In the genomic region with DNA sequence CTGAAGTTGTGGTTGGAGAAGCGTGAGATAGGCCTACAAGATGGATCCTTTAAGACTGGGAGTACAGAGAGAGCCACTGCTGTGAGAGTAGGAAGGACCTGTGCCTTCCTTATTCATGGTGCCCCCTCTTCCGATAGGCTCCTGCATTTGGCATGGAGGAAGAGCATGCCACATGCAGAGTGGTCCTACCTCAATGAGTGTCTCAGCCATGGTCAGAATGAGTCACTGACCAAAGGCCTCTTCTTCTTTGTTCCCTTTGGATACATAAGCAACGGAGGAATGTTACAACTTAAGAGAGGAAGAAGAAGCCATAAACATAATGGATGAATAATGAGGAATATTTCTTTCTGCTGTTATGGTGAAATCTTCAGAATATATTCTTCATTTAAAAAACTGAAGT, we compare ENCODE assay signal across 16 cellular contexts.
A peak's percentile ranks its signal among the peaks of the same experiment; 100 is the strongest.
DNase-seq lines count a peak whose midpoint lies in the region; TF ChIP-seq lines count a peak whose summit lies in the region.
"Had no signal": no experiment of that assay in that cellular context is flagged by ENCODE, and none has a peak within 500 bp of the region (broad histone marks: within the 10 kb centered on the region; RNA-seq: fewer than 3 reads in every experiment).

No MANE protein-coding gene starts in this region.

- DNase-seq in AG10803 (ENCODE audit: low read depth), result peak; percentile 6
- peak; percentile 48 for DNase-seq in T1000 (lab: John Stamatoyannopoulos, UW)
- peak; percentile 85 for DNase-seq in astrocyte of the spinal cord (ENCODE audit: low read depth, low spot score)
- peak; percentile 31 for DNase-seq in non-pigmented ciliary epithelial cell (ENCODE audit: low read depth)
- DNase-seq in NCI-H774 (lab: John Stamatoyannopoulos, UW), result no peak
- no peak for DNase-seq in epidermal melanocyte (ENCODE audit: insufficient read length, low spot score)
- DNase-seq in NCI-H2171 (lab: John Stamatoyannopoulos, UW), result no peak
- DNase-seq: CD4-positive, CD25-positive, alpha-beta regulatory T cell; NCI-H1048; NCI-H1417; NCI-H1694; NCI-H2029 treated with DMSO at 0.1 percent for 48 hours; NCI-H2227 treated with DMSO at 0.1 percent for 48 hours; NCI-H526 treated with DMSO at 0.1 percent for 48 hours; Peyer's patch had no signal

- H3K4me3 ChIP-seq in AG10803 (ENCODE audit: low read length) (no peak overlapping the region), astrocyte of the spinal cord (ENCODE audit: low read depth, low read length) (no peak overlapping the region)
- H3K4me3 ChIP-seq: BLaER1, Peyer's patch had no signal

- in situ Hi-C loops in astrocyte of the spinal cord (cut with HindIII; ENCODE audit: low sequenced_read_pairs), result no loop called here

- TF ChIP-seq CTCF in AG10803 (conservative IDR thresholded peaks at IDR 0.05; ENCODE audit: low read length), result no peak
- no peak for TF ChIP-seq CTCF in astrocyte of the spinal cord (IDR thresholded peaks at IDR 0.05; ENCODE audit: low read depth, low read length)

Comparison
In these comparisons a context has a peak if more than half of its experiments do, and no peak if none do; other contexts are left out.
1. DNase-seq: peak in AG10803 (single experiment), T1000 (single experiment), astrocyte of the spinal cord (single experiment) and non-pigmented ciliary epithelial cell (single experiment); none in NCI-H774 (single experiment), epidermal melanocyte (single experiment) and NCI-H2171 (single experiment).